Comparison of ENCODE assay signal across 8 cellular contexts in the genomic region with DNA sequence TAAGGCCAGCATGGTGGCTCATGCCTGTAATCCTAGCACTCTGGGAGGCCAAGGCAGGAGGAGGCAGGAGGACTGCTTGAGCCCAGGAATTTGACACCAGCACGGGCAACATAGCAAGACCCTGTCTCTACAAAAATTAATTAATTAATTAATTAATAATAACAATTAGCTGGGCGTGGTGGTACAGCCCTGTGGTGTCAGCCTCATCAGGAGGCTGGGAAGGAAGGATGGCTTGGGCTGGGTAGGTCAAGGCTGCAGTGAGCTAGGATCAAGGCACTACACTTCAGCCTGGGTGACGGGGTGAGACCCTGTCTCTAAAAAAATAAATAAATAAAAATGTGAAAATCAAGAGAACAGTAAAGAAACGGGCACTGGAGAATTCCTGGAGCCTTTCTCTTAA. TPM values are rescaled to one million over a fixed set of nuclear protein-coding genes. Genes with fewer than 3 reads are reported as not detected.
A peak's percentile ranks its signal among the peaks of the same experiment; 100 is the strongest.
DNase-seq lines count a peak whose midpoint lies in the region; ATAC-seq and TF ChIP-seq lines count a peak whose summit lies in the region.

No MANE protein-coding gene starts in this region.

- H3K27me3 Mint-ChIP-seq in activated CD4-positive, alpha-beta T cell treated with anti-CD3 and anti-CD28 coated beads, Interleukin-2, amount 10 ng/mL, durations not matched to agents 7 days and 5 days = no peaks in the 10 kb centered on the region

- H3K9me3 ChIP-seq in adrenal gland (replicated peaks in 1 of 3) (no peaks in the 10 kb centered on the region), liver (ENCODE audit: control insufficient read depth in 4 of 4, low read length in 3 of 4) (no peaks in the 10 kb centered on the region), thyroid gland (no peaks in the 10 kb centered on the region)

- CTCF ChIA-PET in activated CD4-positive, alpha-beta T cell treated with anti-CD3 and anti-CD28 coated beads, Interleukin-2, amount 10 ng/mL, durations not matched to agents 7 days and 5 days (lab: Charles Lee) = interaction anchor here (2.4 kb wide), 1 partner anchor 12 kb away, joined by 7 read pairs; no protein-coding TSS in a partner anchor

- DNase-seq in activated CD4-positive, alpha-beta T cell treated with anti-CD3 and anti-CD28 coated beads, Interleukin-2, amount 10 ng/mL, durations not matched to agents 7 days and 5 days = no peak
- no peak for DNase-seq in activated CD4-positive, alpha-beta T cell treated with anti-CD3 and anti-CD28 coated beads for 1 hour
- DNase-seq in adrenal gland (no peak), thyroid gland (no peak), NCI-H446 treated with DMSO at 0.1 percent for 48 hours (lab: John Stamatoyannopoulos, UW) (no peak), mesenteric fat pad (ENCODE audit: low spot score) (no peak)

- POLR2A ChIA-PET in activated CD4-positive, alpha-beta T cell treated with anti-CD3 and anti-CD28 coated beads, Interleukin-2, amount 10 ng/mL, durations not matched to agents 7 days and 5 days (lab: Charles Lee) = no interaction called here

- H3K27me3 ChIP-seq in adrenal gland = no peaks in the 10 kb centered on the region
- no peaks in the 10 kb centered on the region for H3K27me3 ChIP-seq in liver (ENCODE audit: control insufficient read depth in 4 of 4, insufficient read depth in 4 of 4, low read length in 3 of 4)
- no peaks in the 10 kb centered on the region for H3K27me3 ChIP-seq in thyroid gland

- no peak for TF ChIP-seq RAD21 in liver (IDR thresholded peaks at IDR 0.05)

- H3K4me3 ChIP-seq in adrenal gland = peak overlapping the region; percentile 61 to 97 (median 84)
- H3K4me3 ChIP-seq in liver (ENCODE audit: low read depth in 1 of 3, low read length in 3 of 3) = peak overlapping the region; percentile 80 to 97 (median 96)
- peak overlapping the region in 2 of 3 donors; percentile 59 to 99 for H3K4me3 ChIP-seq in thyroid gland (replicated peaks in 1 of 3)

- TF ChIP-seq POLR2A in adrenal gland (IDR thresholded peaks at IDR 0.05) = no peak
- no peak for TF ChIP-seq POLR2A in thyroid gland (IDR thresholded peaks at IDR 0.05)

- H3K4me3 Mint-ChIP-seq in activated CD4-positive, alpha-beta T cell treated with anti-CD3 and anti-CD28 coated beads, Interleukin-2, amount 10 ng/mL, durations not matched to agents 7 days and 5 days = peak overlapping the region; percentile 81

- peaks cover 9 to 44% of the 10 kb centered on the region in 2 donors for H3K4me1 ChIP-seq in adrenal gland (replicated peaks in 1 of 2)
- H3K4me1 ChIP-seq in liver (ENCODE audit: control insufficient read depth in 4 of 4, insufficient read depth in 4 of 4, low read length in 3 of 4) = peaks cover 0 to 13% (median 6%) of the 10 kb centered on the region in 4 donors
- peaks cover 28 to 32% of the 10 kb centered on the region in 2 donors for H3K4me1 ChIP-seq in thyroid gland

- TF ChIP-seq CTCF in adrenal gland (IDR thresholded peaks at IDR 0.05) = no peak
- TF ChIP-seq CTCF in liver (IDR thresholded peaks at IDR 0.05; ENCODE audit: low read depth, low read length, missing input control) = no peak
- TF ChIP-seq CTCF in thyroid gland (IDR thresholded peaks at IDR 0.05) = no peak

- H3K27ac Mint-ChIP-seq in activated CD4-positive, alpha-beta T cell treated with anti-CD3 and anti-CD28 coated beads, Interleukin-2, amount 10 ng/mL, durations not matched to agents 7 days and 5 days = peak overlapping the region; percentile 91

- intact Hi-C loops in adrenal gland (cut with DNase I) (no loop called here), thyroid gland (cut with DNase I) (no loop called here)

- 23 to 32% (median 27%) methylated on average over 4 of the region's 4 CpGs for WGBS in adrenal gland, 4 donors
- WGBS in liver = 59% methylated on average over 4 of the region's 4 CpGs
- WGBS in thyroid gland, 2 donors = 48 to 58% methylated on average over 4 of the region's 4 CpGs

- H3K36me3 ChIP-seq in adrenal gland (replicated peaks in 1 of 2) (no peaks in the 10 kb centered on the region), liver (ENCODE audit: control insufficient read depth in 4 of 4, insufficient read depth in 3 of 4, low read depth in 1 of 4, low read length in 3 of 4) (no peaks in the 10 kb centered on the region), thyroid gland (no peaks in the 10 kb centered on the region)

- no peaks in the 10 kb centered on the region for H3K9me3 Mint-ChIP-seq in activated CD4-positive, alpha-beta T cell treated with anti-CD3 and anti-CD28 coated beads, Interleukin-2, amount 10 ng/mL, durations not matched to agents 7 days and 5 days

- peak overlapping the region; percentile 97 to 100 (median 99) for H3K27ac ChIP-seq in adrenal gland
- peak overlapping the region; percentile 99 for H3K27ac ChIP-seq in liver (ENCODE audit: low read depth in 1 of 2, low read length in 2 of 2)
- peak overlapping the region; percentile 97 for H3K27ac ChIP-seq in thyroid gland

- H3K9ac ChIP-seq in liver (ENCODE audit: low read depth in 1 of 2, low read length in 2 of 2) = peak overlapping the region; percentile 96 to 99

- no peaks in the 10 kb centered on the region for H3K36me3 Mint-ChIP-seq in activated CD4-positive, alpha-beta T cell treated with anti-CD3 and anti-CD28 coated beads, Interleukin-2, amount 10 ng/mL, durations not matched to agents 7 days and 5 days (ENCODE audit: low read depth)

- no peak for ATAC-seq in HG03097 (IDR thresholded peaks at IDR 0.05; ENCODE audit: low FRiP score, unreplicated experiment)

- peaks cover 7% of the 10 kb centered on the region for H3K4me1 Mint-ChIP-seq in activated CD4-positive, alpha-beta T cell treated with anti-CD3 and anti-CD28 coated beads, Interleukin-2, amount 10 ng/mL, durations not matched to agents 7 days and 5 days

TF ChIP-seq in liver, 16 proteins besides CTCF, POLR2A, EP300 and RAD21:
- TF ChIP-seq, protein P1, sequence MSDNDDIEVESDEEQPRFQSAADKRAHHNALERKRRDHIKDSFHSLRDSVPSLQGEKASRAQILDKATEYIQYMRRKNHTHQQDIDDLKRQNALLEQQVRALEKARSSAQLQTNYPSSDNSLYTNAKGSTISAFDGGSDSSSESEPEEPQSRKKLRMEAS (IDR thresholded peaks at IDR 0.05) = no peak
- TF ChIP-seq TAF1 (conservative IDR thresholded peaks at IDR 0.05) = no peak
- TF ChIP-seq FOXA1 (IDR thresholded peaks at IDR 0.05) = no peak
- TF ChIP-seq YY1 (IDR thresholded peaks at IDR 0.05) = no peak
- TF ChIP-seq FOXA2 (IDR thresholded peaks at IDR 0.05) = no peak
- no peak for TF ChIP-seq ATF3 (IDR thresholded peaks at IDR 0.05)
- no peak for TF ChIP-seq NR2F2 (IDR thresholded peaks at IDR 0.05)
- TF ChIP-seq JUND (IDR thresholded peaks at IDR 0.05) = no peak
- TF ChIP-seq GABPA (IDR thresholded peaks at IDR 0.05 in 1 of 2, conservative IDR thresholded peaks at IDR 0.05 in 1 of 2) = no peak
- TF ChIP-seq, protein P2, sequence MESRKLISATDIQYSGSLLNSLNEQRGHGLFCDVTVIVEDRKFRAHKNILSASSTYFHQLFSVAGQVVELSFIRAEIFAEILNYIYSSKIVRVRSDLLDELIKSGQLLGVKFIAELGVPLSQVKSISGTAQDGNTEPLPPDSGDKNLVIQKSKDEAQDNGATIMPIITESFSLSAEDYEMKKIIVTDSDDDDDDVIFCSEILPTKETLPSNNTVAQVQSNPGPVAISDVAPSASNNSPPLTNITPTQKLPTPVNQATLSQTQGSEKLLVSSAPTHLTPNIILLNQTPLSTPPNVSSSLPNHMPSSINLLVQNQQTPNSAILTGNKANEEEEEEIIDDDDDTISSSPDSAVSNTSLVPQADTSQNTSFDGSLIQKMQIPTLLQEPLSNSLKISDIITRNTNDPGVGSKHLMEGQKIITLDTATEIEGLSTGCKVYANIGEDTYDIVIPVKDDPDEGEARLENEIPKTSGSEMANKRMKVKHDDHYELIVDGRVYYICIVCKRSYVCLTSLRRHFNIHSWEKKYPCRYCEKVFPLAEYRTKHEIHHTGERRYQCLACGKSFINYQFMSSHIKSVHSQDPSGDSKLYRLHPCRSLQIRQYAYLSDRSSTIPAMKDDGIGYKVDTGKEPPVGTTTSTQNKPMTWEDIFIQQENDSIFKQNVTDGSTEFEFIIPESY (IDR thresholded peaks at IDR 0.05) = no peak
- no peak for TF ChIP-seq HNF4G (IDR thresholded peaks at IDR 0.05)
- TF ChIP-seq HNF4A (conservative IDR thresholded peaks at IDR 0.05) = no peak

RNA-seq across cellular contexts. Expression of gene ARFGAP3, which starts 1.3 kb away (rescaled TPM):
- total RNA-seq in activated CD4-positive, alpha-beta T cell treated with anti-CD3 and anti-CD28 coated beads, Interleukin-2, amount 10 ng/mL, durations not matched to agents 7 days and 5 days = 10 to 100 TPM; 23.9 to 25.5 TPM
- 100 to 1,000 TPM in 7 of 8 donors, 10 to 100 TPM in 1; 98.9 to 183 (median 118) TPM for total RNA-seq in adrenal gland
- 100 to 1,000 TPM in 1 of 3 donors, 10 to 100 TPM in 2; 48.7 to 268 (median 71.7) TPM for polyA plus RNA-seq in adrenal gland
- total RNA-seq in liver = 10 to 100 TPM; 19.5 to 55.1 TPM
- polyA plus RNA-seq in liver = 10 to 100 TPM; 18.2 to 35.6 TPM
- total RNA-seq in thyroid gland = 100 to 1,000 TPM in 2 of 4 donors, 10 to 100 TPM in 2; 82.3 to 106 (median 94.2) TPM
- total RNA-seq in mesenteric fat pad = 57.3 TPM
